ENCODE assay signal across 12 cellular contexts in the genomic region with DNA sequence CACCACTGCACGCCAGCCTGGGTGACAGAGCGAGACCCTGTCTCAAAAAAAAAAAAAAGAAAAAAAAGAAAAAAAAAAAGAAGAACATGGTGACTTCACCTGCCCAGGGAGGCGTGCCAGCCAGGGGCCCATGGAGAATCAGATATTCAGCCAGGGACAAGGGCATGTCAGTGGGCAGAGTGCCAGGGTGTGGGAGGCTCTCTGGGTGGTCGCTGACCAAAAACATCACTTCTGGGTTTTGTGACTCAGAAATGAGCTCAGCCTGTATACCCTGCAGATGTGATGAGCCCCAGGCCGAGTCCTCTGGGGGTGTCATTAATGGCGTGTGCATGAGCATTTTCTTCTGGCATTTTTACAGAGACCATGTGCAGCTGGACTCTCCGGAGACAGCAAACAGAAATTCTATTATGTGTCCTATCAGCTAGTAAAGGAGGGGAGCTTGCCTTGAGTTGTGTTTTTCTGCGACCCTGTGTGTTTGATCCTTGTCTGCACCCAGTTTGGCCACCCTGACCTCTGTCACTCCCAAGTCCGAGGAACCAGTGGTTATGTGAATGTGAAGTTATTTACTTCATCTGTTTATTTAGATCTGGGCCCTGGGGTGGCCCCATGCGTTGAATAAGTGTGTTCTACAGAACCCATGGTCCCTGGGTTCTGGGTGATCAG. TPM values are rescaled to one million over a fixed set of nuclear protein-coding genes. Genes with fewer than 3 reads are reported as not detected.
DNase-seq lines count a peak whose midpoint lies in the region; ATAC-seq, FAIRE-seq and TF ChIP-seq lines count a peak whose summit lies in the region.
"Had no signal": no experiment of that assay in that cellular context is flagged by ENCODE, and none has a peak within 500 bp of the region (broad histone marks: within the 10 kb centered on the region; RNA-seq: fewer than 3 reads in every experiment).

No MANE protein-coding gene starts in this region.

- 77 to 87% (median 77%) methylated on average over 9 to 10 of the region's 10 CpGs for WGBS in small intestine, 3 donors

- peaks cover 6% of the 10 kb centered on the region for H3K9me3 Mint-ChIP-seq in activated CD8-positive, alpha-beta memory T cell treated with anti-CD3 and anti-CD28 coated beads, Interleukin-2, amount 10 ng/mL, durations not matched to agents 7 days and 5 days (ENCODE audit: low read depth)

- intact Hi-C loops in left ventricle myocardium inferior (cut with micrococcal nuclease): no loop called here

- peak; percentile 27 for ATAC-seq in activated CD8-positive, alpha-beta memory T cell treated with anti-CD3 and anti-CD28 coated beads, Interleukin-2, amount 10 ng/mL, durations not matched to agents 7 days and 5 days

- peaks cover 34% of the 10 kb centered on the region for H3K4me1 Mint-ChIP-seq in activated CD8-positive, alpha-beta memory T cell treated with anti-CD3 and anti-CD28 coated beads, Interleukin-2, amount 10 ng/mL, durations not matched to agents 7 days and 5 days

- DNase-seq in HK-2 (ENCODE audit: unreplicated experiment): peak; percentile 51
- DNase-seq in activated CD8-positive, alpha-beta memory T cell treated with anti-CD3 and anti-CD28 coated beads, Interleukin-2, amount 10 ng/mL, durations not matched to agents 7 days and 5 days: no peak
- peak; percentile 60 for DNase-seq in left ventricle myocardium inferior
- DNase-seq in stimulated activated CD4-positive, alpha-beta T cell treated with anti-CD3 and anti-CD28 coated beads, TNF-alpha, amount 100 ng/mL, for 48 hours (ENCODE audit: low read depth in 3 of 3): peak in 2 of 3 donors; percentile 62 to 67
- no peak for DNase-seq in cerebellar cortex (ENCODE audit: low spot score)
- DNase-seq in small intestine: no peak
- DNase-seq in LoVo (ENCODE audit: low spot score): no peak
- no peak for DNase-seq in putamen (ENCODE audit: low spot score)
- DNase-seq: NCI-H2081 had no signal

- peak overlapping the region; percentile 55 for H3K27ac ChIP-seq in left ventricle myocardium inferior (replicated peaks)
- H3K27ac ChIP-seq in small intestine (ENCODE audit: low read depth in 1 of 2, low read length in 1 of 2): no peak overlapping the region
- H3K27ac ChIP-seq: epithelial cell of prostate, ovary, VCaP had no signal

- H3K36me3 ChIP-seq in left ventricle myocardium inferior (no peaks in the 10 kb centered on the region), small intestine (ENCODE audit: control insufficient read depth in 2 of 2, insufficient read depth in 2 of 2, low read length in 2 of 2) (no peaks in the 10 kb centered on the region)
- H3K36me3 ChIP-seq: ovary had no signal

- H3K4me1 ChIP-seq in left ventricle myocardium inferior (peaks cover 78% of the 10 kb centered on the region), small intestine (ENCODE audit: control insufficient read depth in 2 of 2, insufficient read depth in 1 of 2, low read depth in 1 of 2, low read length in 1 of 2) (no peaks in the 10 kb centered on the region)

- H3K4me3 Mint-ChIP-seq in activated CD8-positive, alpha-beta memory T cell treated with anti-CD3 and anti-CD28 coated beads, Interleukin-2, amount 10 ng/mL, durations not matched to agents 7 days and 5 days: no peak overlapping the region

- H3K27me3 ChIP-seq in left ventricle myocardium inferior (ENCODE audit: low read depth) (no peaks in the 10 kb centered on the region), small intestine (ENCODE audit: control insufficient read depth in 2 of 2, insufficient read depth in 2 of 2, low read length in 2 of 2) (no peaks in the 10 kb centered on the region)
- H3K27me3 ChIP-seq: ovary had no signal

- TF ChIP-seq CTCF in left ventricle myocardium inferior (IDR thresholded peaks at IDR 0.05; ENCODE audit: borderline replicate concordance): no peak

- H3K9me3 ChIP-seq in left ventricle myocardium inferior (replicated peaks): peaks cover 6% of the 10 kb centered on the region
- no peaks in the 10 kb centered on the region for H3K9me3 ChIP-seq in small intestine (ENCODE audit: control insufficient read depth, low read depth)
- H3K9me3 ChIP-seq: ovary had no signal

- no peaks in the 10 kb centered on the region for H3K27me3 Mint-ChIP-seq in activated CD8-positive, alpha-beta memory T cell treated with anti-CD3 and anti-CD28 coated beads, Interleukin-2, amount 10 ng/mL, durations not matched to agents 7 days and 5 days

- CTCF ChIA-PET in activated CD8-positive, alpha-beta memory T cell treated with anti-CD3 and anti-CD28 coated beads, Interleukin-2, amount 10 ng/mL, durations not matched to agents 7 days and 5 days (lab: Charles Lee): no interaction called here

- no peak for FAIRE-seq in small intestine (lab: Jason Lieb, UNC)

- no peak overlapping the region for H3K27ac Mint-ChIP-seq in activated CD8-positive, alpha-beta memory T cell treated with anti-CD3 and anti-CD28 coated beads, Interleukin-2, amount 10 ng/mL, durations not matched to agents 7 days and 5 days

- peaks cover 16% of the 10 kb centered on the region for H3K36me3 Mint-ChIP-seq in activated CD8-positive, alpha-beta memory T cell treated with anti-CD3 and anti-CD28 coated beads, Interleukin-2, amount 10 ng/mL, durations not matched to agents 7 days and 5 days

- H3K4me3 ChIP-seq in left ventricle myocardium inferior (no peak overlapping the region), small intestine (ENCODE audit: low read depth in 1 of 2, low read length in 2 of 2) (no peak overlapping the region)
- H3K4me3 ChIP-seq: ovary had no signal

RNA-seq across cellular contexts. Expression of a gene that starts 53.6 kb away (rescaled TPM):
- total RNA-seq in activated CD8-positive, alpha-beta memory T cell treated with anti-CD3 and anti-CD28 coated beads, Interleukin-2, amount 10 ng/mL, durations not matched to agents 7 days and 5 days: 10 to 100 TPM; 20.6 to 40.2 TPM
- total RNA-seq in left ventricle myocardium inferior: 26.7 TPM
- polyA plus RNA-seq in small intestine: 10 to 100 TPM in 2 of 3 donors, 1 to 10 TPM in 1; 8.9 to 27.9 (median 13.9) TPM

Comparison
In these comparisons a context has a peak if more than half of its experiments do, and no peak if none do; other contexts are left out.
1. DNase-seq: peak in HK-2 (single experiment), left ventricle myocardium inferior (single experiment) and stimulated activated CD4-positive, alpha-beta T cell treated with anti-CD3 and anti-CD28 coated beads, TNF-alpha, amount 100 ng/mL, for 48 hours (2 of 3); none in activated CD8-positive, alpha-beta memory T cell treated with anti-CD3 and anti-CD28 coated beads, Interleukin-2, amount 10 ng/mL, durations not matched to agents 7 days and 5 days (single experiment), cerebellar cortex (single experiment), small intestine (single experiment), LoVo (single experiment) and putamen (single experiment).